Comparison of ENCODE assay signal across 8 cellular contexts in the genomic region with DNA sequence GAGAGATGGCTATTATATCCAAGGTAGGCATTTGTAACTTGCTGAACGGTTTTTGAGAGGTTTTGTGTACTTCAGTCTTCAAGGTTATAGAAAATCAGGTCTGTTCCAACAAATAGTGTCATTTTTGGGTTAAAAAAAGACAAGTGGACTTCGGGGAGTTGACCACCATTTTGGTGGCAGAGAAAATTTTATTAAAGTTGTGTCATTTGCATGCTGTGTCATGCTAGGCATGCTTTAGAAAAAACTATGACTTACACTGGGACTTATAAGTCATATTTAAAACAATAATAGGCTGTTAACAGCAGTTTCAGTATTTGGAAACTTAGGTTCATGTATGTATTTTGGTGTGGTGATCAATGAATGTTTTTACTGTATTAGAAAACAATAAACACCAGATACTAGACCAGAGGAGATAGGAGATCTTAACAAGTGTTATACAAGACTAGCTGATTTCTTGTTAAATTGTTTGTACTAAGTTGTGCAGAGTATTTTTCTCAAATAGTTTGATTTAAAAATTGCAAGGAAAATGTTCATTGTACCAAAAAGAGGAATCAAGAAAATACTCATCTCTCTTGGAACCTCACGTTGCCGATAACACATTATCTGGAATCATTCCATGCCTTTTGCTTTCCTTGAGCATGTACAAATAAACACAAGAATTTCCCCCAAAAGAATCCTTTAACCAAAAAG. TPM values are rescaled to one million over a fixed set of nuclear protein-coding genes. Genes with fewer than 3 reads are reported as not detected.
A peak's percentile ranks its signal among the peaks of the same experiment; 100 is the strongest.
DNase-seq lines count a peak whose midpoint lies in the region; ATAC-seq and TF ChIP-seq lines count a peak whose summit lies in the region.

No MANE protein-coding gene starts in this region.

- DNase-seq in BJ (ENCODE audit: low read depth), result no peak
- DNase-seq in Karpas-422, result peak; percentile 55
- no peak for DNase-seq in natural killer cell
- DNase-seq in medulla oblongata (ENCODE audit: extremely low spot score), result no peak
- DNase-seq in posterior vena cava (ENCODE audit: low spot score), result no peak
- DNase-seq in GM10248 (ENCODE audit: extremely low spot score), result no peak

- no peaks in the 10 kb centered on the region for H3K9me3 Mint-ChIP-seq in dendritic cell treated with granulocyte-macrophage colony-stimulating factor and Interleukin-4, amounts not matched to agents 40 ng/mL and 50 ng/mL, for 4 days
- no peaks in the 10 kb centered on the region for H3K9me3 Mint-ChIP-seq in natural killer cell

- ATAC-seq in natural killer cell, result no peak
- no peak for ATAC-seq in GM18517 (IDR thresholded peaks at IDR 0.05; ENCODE audit: unreplicated experiment)

- H3K9me3 ChIP-seq in Karpas-422 (ENCODE audit: low read length), result no peaks in the 10 kb centered on the region

- H3K27ac Mint-ChIP-seq in dendritic cell treated with granulocyte-macrophage colony-stimulating factor and Interleukin-4, amounts not matched to agents 40 ng/mL and 50 ng/mL, for 4 days, result peak overlapping the region; percentile 90
- H3K27ac Mint-ChIP-seq in natural killer cell, result peak overlapping the region; percentile 84 to 85

- H3K9ac ChIP-seq in Karpas-422 (ENCODE audit: low read length), result peak overlapping the region; percentile 98

- H3K79me2 ChIP-seq in Karpas-422 (ENCODE audit: low read length), result peaks cover 15% of the 10 kb centered on the region

- peaks cover 55% of the 10 kb centered on the region for H3K36me3 Mint-ChIP-seq in dendritic cell treated with granulocyte-macrophage colony-stimulating factor and Interleukin-4, amounts not matched to agents 40 ng/mL and 50 ng/mL, for 4 days (ENCODE audit: low read depth)
- peaks cover 30% of the 10 kb centered on the region for H3K36me3 Mint-ChIP-seq in natural killer cell

- intact Hi-C loops in dendritic cell treated with granulocyte-macrophage colony-stimulating factor and Interleukin-4, amounts not matched to agents 40 ng/mL and 50 ng/mL, for 4 days (cut with micrococcal nuclease), result no loop called here
- intact Hi-C loops in natural killer cell (cut with micrococcal nuclease), result no loop called here
- intact Hi-C loops in posterior vena cava (cut with DNase I), result no loop called here

- H3K4me1 ChIP-seq in Karpas-422 (ENCODE audit: low read length), result peaks cover 43% of the 10 kb centered on the region

- no peaks in the 10 kb centered on the region for H3K9me2 ChIP-seq in Karpas-422 (replicated peaks; ENCODE audit: insufficient read depth, low read length)

- peak overlapping the region; percentile 92 for H3K4me3 Mint-ChIP-seq in dendritic cell treated with granulocyte-macrophage colony-stimulating factor and Interleukin-4, amounts not matched to agents 40 ng/mL and 50 ng/mL, for 4 days
- peak overlapping the region; percentile 90 for H3K4me3 Mint-ChIP-seq in natural killer cell

- no peak overlapping the region for H2AFZ ChIP-seq in Karpas-422 (ENCODE audit: low read length)

- H3K27me3 ChIP-seq in BJ (ENCODE audit: control insufficient read depth, insufficient read depth, low read length) (no peaks in the 10 kb centered on the region), Karpas-422 (ENCODE audit: low read length) (no peaks in the 10 kb centered on the region)

- H3K4me3 ChIP-seq in BJ (ENCODE audit: low read depth, low read length) (peak overlapping the region; percentile 85), Karpas-422 (ENCODE audit: low read length) (peak overlapping the region; percentile 93)

- H4K20me1 ChIP-seq in Karpas-422 (ENCODE audit: insufficient read depth, low read depth, low read length), result peaks cover 26% of the 10 kb centered on the region

- peaks cover 41% of the 10 kb centered on the region for H3K4me1 Mint-ChIP-seq in dendritic cell treated with granulocyte-macrophage colony-stimulating factor and Interleukin-4, amounts not matched to agents 40 ng/mL and 50 ng/mL, for 4 days (ENCODE audit: low read depth)
- peaks cover 21 to 40% of the 10 kb centered on the region in 2 donors for H3K4me1 Mint-ChIP-seq in natural killer cell

- no peaks in the 10 kb centered on the region for H3K27me3 Mint-ChIP-seq in dendritic cell treated with granulocyte-macrophage colony-stimulating factor and Interleukin-4, amounts not matched to agents 40 ng/mL and 50 ng/mL, for 4 days
- H3K27me3 Mint-ChIP-seq in natural killer cell (ENCODE audit: low read depth in 2 of 2), result no peaks in the 10 kb centered on the region

- CTCF ChIA-PET in BJ (lab: Yijun Ruan, JAX) (no interaction called here), GM10248 (lab: Yijun Ruan, JAX) (no interaction called here)

- H3K27ac ChIP-seq in Karpas-422 (ENCODE audit: low read length), result peak overlapping the region; percentile 81

- POLR2A ChIA-PET in BJ (lab: Charles Lee), result no interaction called here
- POLR2A ChIA-PET in GM10248 (lab: Yijun Ruan, JAX), result no interaction called here

- H3K36me3 ChIP-seq in BJ (ENCODE audit: control insufficient read depth, insufficient read depth, low read length) (peaks cover 6% of the 10 kb centered on the region), Karpas-422 (ENCODE audit: insufficient read depth, low read length) (peaks cover 48% of the 10 kb centered on the region)

- peak overlapping the region; percentile 93 for H3K4me2 ChIP-seq in Karpas-422 (ENCODE audit: low read depth, low read length, poor library complexity, severe bottlenecking)

- TF ChIP-seq CTCF in BJ (IDR thresholded peaks at IDR 0.05; ENCODE audit: insufficient read depth, low read depth, low read length) (no peak), natural killer cell (IDR thresholded peaks at IDR 0.05) (no peak), GM10248 (IDR thresholded peaks at IDR 0.05; ENCODE audit: control extremely low read depth, extremely low read depth, low read depth, missing control alignments) (no peak)

RNA-seq across cellular contexts. Expression of a gene that starts 1.4 kb away (rescaled TPM):
- 1,011 and 1,490 TPM in 2 replicates for polyA plus RNA-seq in BJ (2011; rRNA removed)
- 336 and 424 TPM in 2 replicates for polyA minus RNA-seq in BJ (2011; rRNA and poly(A)+ RNA removed)
- 897 and 1,159 TPM in 2 replicates for total RNA-seq in Karpas-422 (2014; rRNA removed; shearing (Covaris generic); ENCODE audit: low replicate concordance)
- 100 to 1,000 TPM; 244 to 264 (median 247) TPM for total RNA-seq in natural killer cell
- 100 to 1,000 TPM; 288 to 326 TPM for total RNA-seq in posterior vena cava

RNA-seq across cellular contexts. Expression of a gene that starts 34.2 kb away (rescaled TPM):
- 26.0 and 43.1 TPM in 2 replicates for polyA plus RNA-seq in BJ (2011; rRNA removed)
- 13.0 and 18.4 TPM in 2 replicates for polyA minus RNA-seq in BJ (2011; rRNA and poly(A)+ RNA removed)
- total RNA-seq in Karpas-422 (2014; rRNA removed; shearing (Covaris generic); ENCODE audit: low replicate concordance), result 19.2 and 19.3 TPM in 2 replicates
- total RNA-seq in natural killer cell (10 to 100 TPM in 2 of 3 donors, 1 to 10 TPM in 1; 7.9 to 14.4 (median 14.1) TPM), posterior vena cava (10 to 100 TPM; 29.2 to 39.8 TPM)
